In genomic region chr16:4513086-4513860, GRCh38 we compare ENCODE assay signal across 15 cellular contexts. TPM values are rescaled to one million over a fixed set of nuclear protein-coding genes. Genes with fewer than 3 reads are reported as not detected.
DNase-seq lines count a peak whose midpoint lies in the region; ATAC-seq and TF ChIP-seq lines count a peak whose summit lies in the region.
"Had no signal": no experiment of that assay in that cellular context is flagged by ENCODE, and none has a peak within 500 bp of the region (broad histone marks: within the 10 kb centered on the region; RNA-seq: fewer than 3 reads in every experiment).

No MANE protein-coding gene starts in this region.

- no peak for TF ChIP-seq CTCF in ascending aorta (IDR thresholded peaks at IDR 0.05)

- H3K27ac ChIP-seq in ascending aorta, result peak overlapping the region; percentile 66 to 71
- H3K27ac ChIP-seq in right cardiac atrium (ENCODE audit: low read length), result no peak overlapping the region
- H3K27ac ChIP-seq in temporal lobe (ENCODE audit: low read depth, low read length), result peak overlapping the region; percentile 54

- no peak for ATAC-seq in activated CD8-positive, alpha-beta memory T cell treated with anti-CD3 and anti-CD28 coated beads, Interleukin-2, amount 10 ng/mL, durations not matched to agents 7 days and 5 days
- ATAC-seq in right cardiac atrium (peak; percentile 12 to 25), HG03442 (IDR thresholded peaks at IDR 0.05; ENCODE audit: unreplicated experiment) (no peak)

- CTCF ChIA-PET in activated CD8-positive, alpha-beta memory T cell treated with anti-CD3 and anti-CD28 coated beads, Interleukin-2, amount 10 ng/mL, durations not matched to agents 7 days and 5 days (lab: Charles Lee), result interaction anchor here (2.0 to 7.7 kb wide), 3 partner anchors 7 to 26 kb away, joined by 7 to 59 read pairs (median 13); partner anchors contain the start of gene CDIP1

- no peaks in the 10 kb centered on the region for H3K27me3 ChIP-seq in ascending aorta
- no peaks in the 10 kb centered on the region for H3K27me3 ChIP-seq in right cardiac atrium (ENCODE audit: control insufficient read depth, insufficient read depth)

- H3K4me3 Mint-ChIP-seq in activated CD8-positive, alpha-beta memory T cell treated with anti-CD3 and anti-CD28 coated beads, Interleukin-2, amount 10 ng/mL, durations not matched to agents 7 days and 5 days, result no peak overlapping the region
- H3K4me3 Mint-ChIP-seq: memory B cell had no signal

- intact Hi-C loops in ascending aorta (cut with DNase I), result no loop called here
- intact Hi-C loops in right cardiac atrium (cut with DNase I), result loop anchor here in 3 of 4 donors (5.0 to 10.0 kb wide), 3 partner anchors 34 to 102 kb away; partner anchors contain the start of gene UBALD1 (in 1 of the 3)

- no peaks in the 10 kb centered on the region for H3K9me3 Mint-ChIP-seq in activated CD8-positive, alpha-beta memory T cell treated with anti-CD3 and anti-CD28 coated beads, Interleukin-2, amount 10 ng/mL, durations not matched to agents 7 days and 5 days (ENCODE audit: low read depth)
- H3K9me3 Mint-ChIP-seq: memory B cell had no signal

- peaks cover 24% of the 10 kb centered on the region for H3K36me3 Mint-ChIP-seq in activated CD8-positive, alpha-beta memory T cell treated with anti-CD3 and anti-CD28 coated beads, Interleukin-2, amount 10 ng/mL, durations not matched to agents 7 days and 5 days

- H3K4me3 ChIP-seq in ascending aorta (no peak overlapping the region), right cardiac atrium (ENCODE audit: low read length) (no peak overlapping the region)
- H3K4me3 ChIP-seq: coronary artery had no signal

- 80% methylated on average over 19 of the region's 19 CpGs for WGBS in right cardiac atrium

- no peaks in the 10 kb centered on the region for H3K27me3 Mint-ChIP-seq in activated CD8-positive, alpha-beta memory T cell treated with anti-CD3 and anti-CD28 coated beads, Interleukin-2, amount 10 ng/mL, durations not matched to agents 7 days and 5 days
- H3K27me3 Mint-ChIP-seq: memory B cell had no signal

- H3K27ac Mint-ChIP-seq in activated CD8-positive, alpha-beta memory T cell treated with anti-CD3 and anti-CD28 coated beads, Interleukin-2, amount 10 ng/mL, durations not matched to agents 7 days and 5 days, result peak overlapping the region; percentile 96

- H3K36me3 ChIP-seq in ascending aorta, result peaks cover 39 to 42% of the 10 kb centered on the region in 2 donors

- H3K9me3 ChIP-seq in ascending aorta (no peaks in the 10 kb centered on the region), right cardiac atrium (ENCODE audit: control insufficient read depth, low read length) (no peaks in the 10 kb centered on the region)

- in situ Hi-C loops in ACHN (cut with HindIII; ENCODE audit: low pct_ligation_motif_present, low pct_unique_long_range_greater_than_20kb, low sequenced_read_pairs), result no loop called here

- H3K4me1 Mint-ChIP-seq in activated CD8-positive, alpha-beta memory T cell treated with anti-CD3 and anti-CD28 coated beads, Interleukin-2, amount 10 ng/mL, durations not matched to agents 7 days and 5 days, result peaks cover 58% of the 10 kb centered on the region

- peaks cover 7 to 14% of the 10 kb centered on the region in 2 donors for H3K4me1 ChIP-seq in ascending aorta
- peaks cover 16% of the 10 kb centered on the region for H3K4me1 ChIP-seq in right cardiac atrium (ENCODE audit: control insufficient read depth, insufficient read depth, low read length)

- no peak for DNase-seq in activated CD8-positive, alpha-beta memory T cell treated with anti-CD3 and anti-CD28 coated beads, Interleukin-2, amount 10 ng/mL, durations not matched to agents 7 days and 5 days
- DNase-seq in activated CD8-positive, alpha-beta memory T cell treated with anti-CD3 and anti-CD28 coated beads, Interleukin-2, amount 50 U/mL, for 48 hours, result no peak
- DNase-seq in ascending aorta (ENCODE audit: low spot score in 2 of 2) (no peak), right cardiac atrium (peak in 2 of 3 donors; percentile 29 to 66), ACHN (no peak)
- DNase-seq in central memory CD4-positive, alpha-beta T cell, result no peak
- DNase-seq: activated CD8-positive, alpha-beta memory T cell treated with anti-CD3 and anti-CD28 coated beads for 24 hours; DND-41; NCI-H1694 treated with DMSO at 0.1 percent for 48 hours; NCI-H748 treated with DMSO at 0.1 percent for 48 hours; T-helper 9 cell had no signal

RNA-seq across cellular contexts. Expression of gene CDIP1, which starts 25.3 kb away (rescaled TPM):
- 10 to 100 TPM; 45.2 to 57.3 TPM for total RNA-seq in activated CD8-positive, alpha-beta memory T cell treated with anti-CD3 and anti-CD28 coated beads, Interleukin-2, amount 10 ng/mL, durations not matched to agents 7 days and 5 days
- 36.9 TPM for total RNA-seq in ascending aorta
- 10 to 100 TPM; 34.2 to 46.8 (median 42.9) TPM for total RNA-seq in right cardiac atrium
- polyA plus RNA-seq in right cardiac atrium, result 36.8 TPM
- 10.8 TPM for total RNA-seq in temporal lobe

RNA-seq across cellular contexts. Expression of gene HMOX2, which starts 37.1 kb away (rescaled TPM):
- total RNA-seq in activated CD8-positive, alpha-beta memory T cell treated with anti-CD3 and anti-CD28 coated beads, Interleukin-2, amount 10 ng/mL, durations not matched to agents 7 days and 5 days, result 100 to 1,000 TPM in 1 of 2 experiments, 10 to 100 TPM in 1; 96.5 to 103 TPM
- total RNA-seq in ascending aorta (36.7 TPM), right cardiac atrium (100 to 1,000 TPM in 1 of 4 donors, 10 to 100 TPM in 3; 89.6 to 104 (median 93.5) TPM), temporal lobe (30.0 TPM)
- polyA plus RNA-seq in right cardiac atrium, result 109 TPM

RNA-seq across cellular contexts. Expression of gene NMRAL1, which starts 38.8 kb away (rescaled TPM):
- total RNA-seq in activated CD8-positive, alpha-beta memory T cell treated with anti-CD3 and anti-CD28 coated beads, Interleukin-2, amount 10 ng/mL, durations not matched to agents 7 days and 5 days, result 10 to 100 TPM; 52.5 to 72.5 TPM
- total RNA-seq in ascending aorta (48.6 TPM), right cardiac atrium (10 to 100 TPM; 23.1 to 31.7 (median 27.1) TPM), temporal lobe (39.1 TPM)
- 26.6 TPM for polyA plus RNA-seq in right cardiac atrium

RNA-seq across cellular contexts. Expression of gene C16orf96, which starts 42.9 kb away (rescaled TPM):
- under 1 TPM in 1 of 2 experiments, not detected in 1; 0.14 TPM for total RNA-seq in activated CD8-positive, alpha-beta memory T cell treated with anti-CD3 and anti-CD28 coated beads, Interleukin-2, amount 10 ng/mL, durations not matched to agents 7 days and 5 days
- total RNA-seq in ascending aorta, result not detected
- total RNA-seq in right cardiac atrium, result under 1 TPM in 3 of 4 donors, not detected in 1; 0.08 to 0.09 (median 0.08) TPM
- 0.02 TPM for polyA plus RNA-seq in right cardiac atrium
- total RNA-seq in temporal lobe, result 0.25 TPM

Comparison
In these comparisons a context has a peak if more than half of its experiments do, and no peak if none do; other contexts are left out.
1. ATAC-seq: peak in right cardiac atrium (2 of 2); none in activated CD8-positive, alpha-beta memory T cell treated with anti-CD3 and anti-CD28 coated beads, Interleukin-2, amount 10 ng/mL, durations not matched to agents 7 days and 5 days (single experiment) and HG03442 (single experiment).
2. DNase-seq: peak in right cardiac atrium (2 of 3); none in activated CD8-positive, alpha-beta memory T cell treated with anti-CD3 and anti-CD28 coated beads, Interleukin-2, amount 10 ng/mL, durations not matched to agents 7 days and 5 days (single experiment), activated CD8-positive, alpha-beta memory T cell treated with anti-CD3 and anti-CD28 coated beads, Interleukin-2, amount 50 U/mL, for 48 hours (single experiment), ascending aorta (0 of 2), central memory CD4-positive, alpha-beta T cell (single experiment) and ACHN (single experiment).